20 cellular contexts compared by ENCODE assay signal in the genomic region with DNA sequence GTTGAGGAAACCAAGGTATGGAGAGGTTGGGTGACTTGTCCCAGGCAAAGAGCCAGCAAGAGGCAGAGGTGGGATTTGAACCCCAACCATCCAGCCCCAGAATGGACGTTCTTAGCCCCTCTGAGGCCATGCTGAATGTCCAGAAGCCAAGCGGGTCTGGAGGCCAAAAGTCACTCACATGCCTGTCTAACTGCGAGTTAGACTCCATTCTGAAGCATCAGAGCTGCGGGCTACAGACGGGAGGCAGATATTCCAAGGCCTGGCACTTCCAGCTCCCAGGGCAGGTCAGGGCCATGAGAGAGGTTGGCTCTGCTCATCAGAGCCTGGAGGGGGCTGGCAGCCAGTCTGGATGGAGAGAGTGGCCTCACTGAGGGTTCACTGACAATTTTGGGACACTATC.
"Had no signal": no experiment of that assay in that cellular context is flagged by ENCODE, and none has a peak within 500 bp of the region (broad histone marks: within the 10 kb centered on the region; RNA-seq: fewer than 3 reads in every experiment).

No MANE protein-coding gene starts in this region.

- H3K4me3 Mint-ChIP-seq: activated CD8-positive, alpha-beta T cell treated with anti-CD3 and anti-CD28 coated beads for 36 hours; neural crest cell; stimulated activated naive B cell treated with anti-CD40 and anti-IgM and Interleukin-4, amounts not matched to agents 10 μg/mL and 1 μg/mL and 100 μg/mL, for 72 hours; WTC11 had no signal

- H3K9me3 Mint-ChIP-seq: activated CD8-positive, alpha-beta T cell treated with anti-CD3 and anti-CD28 coated beads for 36 hours; activated T-helper 2 cell treated with anti-CD3 and anti-CD28 coated beads, Interferon-gamma antibody, Interleukin-2, Interleukin-4, amounts not matched to agents 10 μg/mL and 5 μg/mL and 100 μg/mL, durations not matched to agents 14 hours and 24 hours and 36 hours; neural crest cell; stimulated activated naive B cell treated with anti-CD40 and anti-IgM and Interleukin-4, amounts not matched to agents 10 μg/mL and 1 μg/mL and 100 μg/mL, for 72 hours had no signal

- H3K36me3 Mint-ChIP-seq: stimulated activated naive B cell treated with anti-CD40 and anti-IgM and Interleukin-4, amounts not matched to agents 10 μg/mL and 1 μg/mL and 100 μg/mL, for 72 hours; WTC11 had no signal

- H3K36me3 ChIP-seq: esophagus squamous epithelium, ovary, tibial nerve had no signal

- H3K27ac ChIP-seq: coronary artery, esophagus squamous epithelium, ovary, tibial nerve had no signal

- H3K27me3 ChIP-seq: ovary, tibial nerve had no signal

- H3K4me1 Mint-ChIP-seq: neural crest cell; stimulated activated naive B cell treated with anti-CD40 and anti-IgM and Interleukin-4, amounts not matched to agents 10 μg/mL and 1 μg/mL and 100 μg/mL, for 72 hours; WTC11 had no signal

- H3K4me3 ChIP-seq: coronary artery, esophagus squamous epithelium, ovary, tibial nerve had no signal

- H3K27ac Mint-ChIP-seq: activated CD8-positive, alpha-beta T cell treated with anti-CD3 and anti-CD28 coated beads for 36 hours; activated T-helper 2 cell treated with anti-CD3 and anti-CD28 coated beads, Interferon-gamma antibody, Interleukin-2, Interleukin-4, amounts not matched to agents 10 μg/mL and 5 μg/mL and 100 μg/mL, durations not matched to agents 14 hours and 24 hours and 36 hours; stimulated activated naive B cell treated with anti-CD40 and anti-IgM and Interleukin-4, amounts not matched to agents 10 μg/mL and 1 μg/mL and 100 μg/mL, for 72 hours; WTC11 had no signal

- H3K4me1 ChIP-seq: esophagus squamous epithelium, tibial nerve had no signal

- H3K9me3 ChIP-seq: ovary, tibial nerve had no signal

- ATAC-seq: activated CD8-positive, alpha-beta T cell treated with anti-CD3 and anti-CD28 coated beads for 36 hours; stimulated activated naive B cell treated with anti-CD40 and anti-IgM and Interleukin-4, amounts not matched to agents 10 μg/mL and 1 μg/mL and 100 μg/mL, for 72 hours; WTC11 had no signal

- FAIRE-seq: endothelial cell of umbilical vein, TTC549 had no signal

- DNase-seq: activated CD4-positive, alpha-beta T cell treated with anti-CD3 and anti-CD28 coated beads for 48 hours; activated CD8-positive, alpha-beta T cell treated with anti-CD3 and anti-CD28 coated beads for 36 hours; activated naive CD4-positive, alpha-beta T cell treated with anti-CD3 and anti-CD28 coated beads, Interleukin-2, amount 50 U/mL, for 16 hours; activated T-cell treated with anti-CD3 and anti-CD28 coated beads for 4 hours; amniotic stem cell; central memory CD4-positive, alpha-beta T cell; effector CD4-positive, alpha-beta T cell; esophagus squamous epithelium; hypothalamus; stimulated activated CD4-positive, alpha-beta T cell treated with anti-CD3 and anti-CD28 coated beads, Interleukin-15, amount 100 ng/mL, for 24 hours; stimulated activated CD4-positive, alpha-beta T cell treated with anti-CD3 and anti-CD28 coated beads, Interleukin-4, amount 100 ng/mL, for 1 hour; stimulated activated naive B cell treated with anti-CD40 and anti-IgM and Interleukin-4, amounts not matched to agents 10 μg/mL and 1 μg/mL and 100 μg/mL, for 72 hours had no signal
